Comparison of ENCODE assay signal across 15 cellular contexts in genomic region chr1:147959680-147960079, GRCh38. TPM values are rescaled to one million over a fixed set of nuclear protein-coding genes. Genes with fewer than 3 reads are reported as not detected.
"Had no signal": no experiment of that assay in that cellular context is flagged by ENCODE, and none has a peak within 500 bp of the region (broad histone marks: within the 10 kb centered on the region; RNA-seq: fewer than 3 reads in every experiment).

No MANE protein-coding gene starts in this region.

RNA-seq across cellular contexts. Expression of gene GJA8, which starts 57.1 kb away (rescaled TPM):
- total RNA-seq: stomach, subcutaneous adipose tissue, suprapubic skin, temporal lobe, thoracic aorta, thyroid gland, tibial nerve, transverse colon, upper lobe of left lung, upper lobe of right lung, ureter, urinary bladder, uterus, vagina had no signal
- polyA plus RNA-seq: stomach, thymus, urinary bladder had no signal
